10 cellular contexts compared by ENCODE assay signal in genomic region chr1:62384276-62385005, GRCh38. TPM values are rescaled to one million over a fixed set of nuclear protein-coding genes. Genes with fewer than 3 reads are reported as not detected.
DNase-seq lines count a peak whose midpoint lies in the region; ATAC-seq, FAIRE-seq and TF ChIP-seq lines count a peak whose summit lies in the region.
"Had no signal": no experiment of that assay in that cellular context is flagged by ENCODE, and none has a peak within 500 bp of the region (broad histone marks: within the 10 kb centered on the region; RNA-seq: fewer than 3 reads in every experiment).

No MANE protein-coding gene starts in this region.

- H3K4me2 ChIP-seq in OCI-LY7 (ENCODE audit: low read length), result no peak overlapping the region

- H3K9me2 ChIP-seq in OCI-LY7 (ENCODE audit: insufficient read depth, low read length), result no peaks in the 10 kb centered on the region

- FAIRE-seq in urothelium cell line (lab: Jason Lieb, UNC), result no peak
- FAIRE-seq: colon had no signal

- no peaks in the 10 kb centered on the region for H3K4me1 ChIP-seq in right atrium auricular region
- H3K4me1 ChIP-seq in heart left ventricle, result peaks cover 0 to 8% (median 0%) of the 10 kb centered on the region in 12 donors
- H3K4me1 ChIP-seq in OCI-LY7 (ENCODE audit: insufficient read depth, low read length, poor library complexity, severe bottlenecking), result no peaks in the 10 kb centered on the region

- peak; percentile 75 for ATAC-seq in Right ventricle myocardium inferior
- peak; percentile 91 to 98 (median 93) for ATAC-seq in heart left ventricle

- CTCF ChIA-PET in OCI-LY7 (lab: Charles Lee; ENCODE audit: unreplicated experiment), result no interaction called here

- BruUV-seq in OCI-LY7 (replicated peaks; lab: Mats Ljungman, UMichigan), result no TSS peak

- intact Hi-C loops in Right ventricle myocardium inferior (cut with DNase I), result no loop called here
- intact Hi-C loops in heart left ventricle (cut with DNase I), result no loop called here
- intact Hi-C loops in OCI-LY7 (cut with micrococcal nuclease; ENCODE audit: unreplicated experiment), result no loop called here

- DNase-seq in Right ventricle myocardium inferior (ENCODE audit: missing footprints), result no peak
- DNase-seq in right atrium auricular region (ENCODE audit: low spot score), result no peak
- DNase-seq in RPMI7951 (ENCODE audit: low read depth), result peak; percentile 47
- peak in 3 of 5 donors; percentile 14 to 37 (median 37) for DNase-seq in heart left ventricle
- peak; percentile 40 for DNase-seq in urothelium cell line (ENCODE audit: low spot score)
- DNase-seq in OCI-LY7 (ENCODE audit: low spot score), result no peak
- DNase-seq in foreskin melanocyte, result no peak
- no peak for DNase-seq in HPDE6-E6E7 (ENCODE audit: extremely low spot score)
- DNase-seq: retina had no signal

- H3K4me3 ChIP-seq in right atrium auricular region (no peak overlapping the region), heart left ventricle (no peak overlapping the region), OCI-LY7 (ENCODE audit: low read depth, low read length, poor library complexity, severe bottlenecking) (no peak overlapping the region)

- no peak for TF ChIP-seq CTCF in right atrium auricular region (IDR thresholded peaks at IDR 0.05)
- no peak for TF ChIP-seq CTCF in heart left ventricle (IDR thresholded peaks at IDR 0.05)
- no peak for TF ChIP-seq CTCF in OCI-LY7 (conservative IDR thresholded peaks at IDR 0.05; ENCODE audit: low read length)

- H3K79me2 ChIP-seq in OCI-LY7 (ENCODE audit: insufficient read depth, low read depth, low read length), result no peaks in the 10 kb centered on the region

- H2AFZ ChIP-seq in OCI-LY7 (ENCODE audit: low read length), result no peak overlapping the region

- H3K36me3 ChIP-seq in right atrium auricular region, result no peaks in the 10 kb centered on the region
- H3K36me3 ChIP-seq in heart left ventricle, result no peaks in the 10 kb centered on the region
- H3K36me3 ChIP-seq in OCI-LY7 (ENCODE audit: insufficient read depth, low read length), result no peaks in the 10 kb centered on the region

- TF ChIP-seq POLR2A in heart left ventricle (IDR thresholded peaks at IDR 0.05), result no peak

- POLR2A ChIA-PET in OCI-LY7 (lab: Charles Lee), result no interaction called here

- no peaks in the 10 kb centered on the region for H4K20me1 ChIP-seq in OCI-LY7 (ENCODE audit: insufficient read depth, low read length)

- H3K27me3 ChIP-seq in right atrium auricular region, result no peaks in the 10 kb centered on the region
- H3K27me3 ChIP-seq in heart left ventricle, result no peaks in the 10 kb centered on the region

- 43 to 50% (median 45%) methylated on average over 7 of the region's 7 CpGs for WGBS in heart left ventricle, 4 donors

- H3K27ac ChIP-seq in right atrium auricular region (no peak overlapping the region), heart left ventricle (no peak overlapping the region), OCI-LY7 (ENCODE audit: low read depth, low read length, poor library complexity, severe bottlenecking) (no peak overlapping the region)

- H3K9me3 ChIP-seq in right atrium auricular region (no peaks in the 10 kb centered on the region), heart left ventricle (no peaks in the 10 kb centered on the region), OCI-LY7 (ENCODE audit: low read length) (no peaks in the 10 kb centered on the region)

RNA-seq across cellular contexts. Expression of gene USP1, which starts 52.4 kb away (rescaled TPM):
- 14.1 TPM for total RNA-seq in Right ventricle myocardium inferior
- 10 to 100 TPM; 14.9 to 16.2 TPM for total RNA-seq in right atrium auricular region
- total RNA-seq in RPMI7951 (2014; rRNA removed; shearing (Covaris generic)), result 70.8 and 72.9 TPM in 2 replicates
- total RNA-seq in heart left ventricle, result 10 to 100 TPM in 7 of 9 donors, 1 to 10 TPM in 2; 9.4 to 17.9 (median 12.7) TPM
- polyA plus RNA-seq in heart left ventricle, result 10 to 100 TPM in 1 of 2 donors, 1 to 10 TPM in 1; 4.8 to 15.0 TPM
- 69.6 and 82.7 TPM in 2 replicates for total RNA-seq in OCI-LY7 (2014; rRNA removed; shearing (Covaris generic))
- 96.6 and 100 TPM in 2 replicates for total RNA-seq in OCI-LY7 (2022)

Comparison
In these comparisons a context has a peak if more than half of its experiments do, and no peak if none do; other contexts are left out.
1. DNase-seq: peak in RPMI7951 (single experiment), heart left ventricle (3 of 5) and urothelium cell line (single experiment); none in Right ventricle myocardium inferior (single experiment), right atrium auricular region (single experiment), OCI-LY7 (single experiment), foreskin melanocyte (single experiment) and HPDE6-E6E7 (single experiment).